6 cellular contexts compared by ENCODE assay signal in genomic region chr15:92872967-92873366, GRCh38. TPM values are rescaled to one million over a fixed set of nuclear protein-coding genes. Genes with fewer than 3 reads are reported as not detected.
A peak's percentile ranks its signal among the peaks of the same experiment; 100 is the strongest.
DNase-seq lines count a peak whose midpoint lies in the region; ATAC-seq and TF ChIP-seq lines count a peak whose summit lies in the region.
"Not testable (repeated sequence)": the region's sequence is repeated elsewhere in the genome, so short reads cannot be mapped to it uniquely, and the experiment has no call there.

No MANE protein-coding gene starts in this region.

- not testable (repeated sequence) for TF ChIP-seq EP300 in Ishikawa (IDR thresholded peaks at IDR 0.05; ENCODE audit: borderline replicate concordance)

- H3K36me3 Mint-ChIP-seq in activated CD4-positive, alpha-beta T cell treated with anti-CD3 and anti-CD28 coated beads, Interleukin-2, amount 10 ng/mL, durations not matched to agents 7 days and 5 days (ENCODE audit: low read depth); osteocyte (ENCODE audit: unreplicated experiment): not testable (repeated sequence)

- TF ChIP-seq CTCF in coronary artery (IDR thresholded peaks at IDR 0.05); osteocyte (IDR thresholded peaks at IDR 0.05): not testable (repeated sequence)

- not testable (repeated sequence) for H3K9me3 Mint-ChIP-seq in activated CD4-positive, alpha-beta T cell treated with anti-CD3 and anti-CD28 coated beads, Interleukin-2, amount 10 ng/mL, durations not matched to agents 7 days and 5 days; osteocyte (ENCODE audit: unreplicated experiment)

- peak overlapping the region; percentile 41 for H3K27ac Mint-ChIP-seq in activated CD4-positive, alpha-beta T cell treated with anti-CD3 and anti-CD28 coated beads, Interleukin-2, amount 10 ng/mL, durations not matched to agents 7 days and 5 days
- not testable (repeated sequence) for H3K27ac Mint-ChIP-seq in osteocyte (ENCODE audit: unreplicated experiment)

- H3K27ac ChIP-seq in coronary artery: not testable (repeated sequence)

- peaks cover 13% of the 10 kb centered on the region for H3K4me1 Mint-ChIP-seq in activated CD4-positive, alpha-beta T cell treated with anti-CD3 and anti-CD28 coated beads, Interleukin-2, amount 10 ng/mL, durations not matched to agents 7 days and 5 days
- H3K4me1 Mint-ChIP-seq in osteocyte (ENCODE audit: unreplicated experiment): peaks cover 14% of the 10 kb centered on the region

- H3K4me3 ChIP-seq in coronary artery: not testable (repeated sequence)

- CTCF ChIA-PET in activated CD4-positive, alpha-beta T cell treated with anti-CD3 and anti-CD28 coated beads, Interleukin-2, amount 10 ng/mL, durations not matched to agents 7 days and 5 days (lab: Charles Lee): interaction anchor here (1.2 to 1.7 kb wide), 2 partner anchors 9 to 17 kb away, joined by 4 to 8 read pairs; no protein-coding TSS in a partner anchor

- not testable (repeated sequence) for DNase-seq in activated CD4-positive, alpha-beta T cell treated with anti-CD3 and anti-CD28 coated beads, Interleukin-2, amount 10 ng/mL, durations not matched to agents 7 days and 5 days
- peak; percentile 9 for DNase-seq in activated CD8-positive, alpha-beta memory T cell treated with anti-CD3 and anti-CD28 coated beads for 24 hours
- DNase-seq in coronary artery (ENCODE audit: low spot score): peak; percentile 7
- DNase-seq in left lobe of liver (ENCODE audit: low spot score): peak; percentile 23
- DNase-seq in osteocyte (ENCODE audit: extremely low spot score, unreplicated experiment): peak; percentile 42

- H3K4me3 Mint-ChIP-seq in activated CD4-positive, alpha-beta T cell treated with anti-CD3 and anti-CD28 coated beads, Interleukin-2, amount 10 ng/mL, durations not matched to agents 7 days and 5 days; osteocyte (ENCODE audit: unreplicated experiment): not testable (repeated sequence)

- POLR2A ChIA-PET in activated CD4-positive, alpha-beta T cell treated with anti-CD3 and anti-CD28 coated beads, Interleukin-2, amount 10 ng/mL, durations not matched to agents 7 days and 5 days (lab: Charles Lee): not testable (repeated sequence)

- not testable (repeated sequence) for ATAC-seq in left lobe of liver

- not testable (repeated sequence) for TF ChIP-seq RAD21 in Ishikawa (IDR thresholded peaks at IDR 0.05; ENCODE audit: low read depth)

- H3K27me3 Mint-ChIP-seq in activated CD4-positive, alpha-beta T cell treated with anti-CD3 and anti-CD28 coated beads, Interleukin-2, amount 10 ng/mL, durations not matched to agents 7 days and 5 days; osteocyte (ENCODE audit: unreplicated experiment): not testable (repeated sequence)

TF ChIP-seq in Ishikawa, 13 proteins besides CTCF, POLR2A, EP300 and RAD21:
- peak; percentile 74 for TF ChIP-seq TEAD4 (IDR thresholded peaks at IDR 0.05)
- peak; percentile 89 for TF ChIP-seq CEBPB (IDR thresholded peaks at IDR 0.05)
TF ChIP-seq in Ishikawa: peak in this region for 2; not testable (repeated sequence) for 11.

RNA-seq across cellular contexts. Expression of gene CHD2, which starts 27.2 kb away (rescaled TPM):
- total RNA-seq in activated CD4-positive, alpha-beta T cell treated with anti-CD3 and anti-CD28 coated beads, Interleukin-2, amount 10 ng/mL, durations not matched to agents 7 days and 5 days: 100 to 1,000 TPM; 129 to 148 TPM
- total RNA-seq in left lobe of liver: 53.1 TPM
- 89.9 and 102 TPM in 2 replicates for total RNA-seq in osteocyte
